In the genomic region with DNA sequence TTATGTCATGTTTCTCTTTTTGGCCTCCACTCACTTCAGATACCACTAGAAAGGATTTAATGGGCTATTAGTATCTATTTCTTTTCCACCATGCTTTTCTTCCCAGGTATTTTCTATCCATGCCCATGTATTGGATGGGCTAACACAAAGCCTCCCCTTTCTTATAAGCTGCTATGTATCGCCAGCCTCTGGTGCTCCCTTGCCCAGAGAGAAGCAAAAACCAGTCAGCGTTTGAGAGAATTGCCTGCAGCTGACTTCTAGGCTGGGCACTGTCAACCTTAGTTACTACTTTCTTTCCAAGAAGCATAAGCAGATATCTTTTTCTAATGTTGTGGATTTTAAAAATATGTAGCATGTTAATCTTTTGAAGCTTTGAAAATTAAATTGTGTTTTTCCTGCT, we compare ENCODE assay signal across 9 cellular contexts. TPM values are rescaled to one million over a fixed set of nuclear protein-coding genes. Genes with fewer than 3 reads are reported as not detected.
"Had no signal": no experiment of that assay in that cellular context is flagged by ENCODE, and none has a peak within 500 bp of the region (broad histone marks: within the 10 kb centered on the region; RNA-seq: fewer than 3 reads in every experiment).

No MANE protein-coding gene starts in this region.

- H3K36me3 ChIP-seq: HAP-1 had no signal

- DNase-seq: GM23248, GOT3, H7, HFFc6, IMR-90 had no signal

- H3K9me3 ChIP-seq: HAP-1 had no signal

- H3K27ac ChIP-seq: GM23248 had no signal

- ATAC-seq: HCT116, K562 had no signal

- H2AFZ ChIP-seq: GM23248 had no signal

- H3K9ac ChIP-seq: GM23248 had no signal

- H3K4me1 ChIP-seq: HAP-1 had no signal

- H3K4me3 ChIP-seq: GM23248, HAP-1, K562 had no signal

RNA-seq across cellular contexts. Expression of gene HSPB3, which starts 30.2 kb away (rescaled TPM):
- total RNA-seq: H7, HT-29 had no signal
